In the genomic region with DNA sequence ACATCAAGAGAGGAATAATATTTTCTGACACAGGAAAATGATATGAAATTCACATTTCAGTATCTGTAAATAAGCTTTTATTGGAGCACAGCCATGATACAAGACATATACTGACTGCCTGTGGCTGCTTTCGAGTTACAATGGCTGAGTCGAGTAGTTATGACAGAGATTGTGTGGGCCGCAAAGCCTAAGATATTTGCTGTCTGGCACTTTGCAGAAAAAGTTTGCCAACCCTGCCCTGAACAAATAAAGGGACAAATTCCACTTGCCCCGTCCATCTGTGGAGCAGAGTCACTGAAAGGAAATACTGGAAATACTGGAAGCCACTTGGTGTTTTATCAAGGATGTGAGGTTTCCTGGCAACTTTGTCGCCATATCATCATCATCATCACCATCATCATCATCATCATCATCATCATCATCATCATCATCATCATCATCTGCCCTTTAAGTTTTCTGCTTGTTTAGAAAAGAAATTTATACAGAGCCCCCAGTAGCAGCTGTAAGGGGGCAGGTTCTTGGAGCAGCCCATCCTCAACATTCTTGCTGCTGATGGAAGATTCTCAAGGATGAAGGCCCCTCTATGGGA, we compare ENCODE assay signal across 27 cellular contexts.
DNase-seq lines count a peak whose midpoint lies in the region; ATAC-seq, FAIRE-seq and TF ChIP-seq lines count a peak whose summit lies in the region.
"Had no signal": no experiment of that assay in that cellular context is flagged by ENCODE, and none has a peak within 500 bp of the region (broad histone marks: within the 10 kb centered on the region; RNA-seq: fewer than 3 reads in every experiment).

No MANE protein-coding gene starts in this region.

- intact Hi-C loops in left ventricle myocardium inferior (cut with micrococcal nuclease) (loop anchor here (10.0 kb wide), 1 partner anchor 81 kb away; a partner anchor contains a TSS), HepG2 (cut with micrococcal nuclease; ENCODE audit: unreplicated experiment) (no loop called here), sciatic nerve (cut with DNase I) (no loop called here)

- H4K20me1 ChIP-seq in HepG2 (ENCODE audit: insufficient read depth, low read length) = peaks cover 74% of the 10 kb centered on the region

- H3K36me3 Mint-ChIP-seq in nephron progenitor cell (ENCODE audit: low read depth) = peaks cover 44% of the 10 kb centered on the region
- H3K36me3 Mint-ChIP-seq: stimulated activated effector memory CD8-positive, alpha-beta T cell treated with anti-CD3 and anti-CD28 coated beads, Interleukin-12 subunit alpha, Interleukin-12 subunit beta, amount 100 ng/mL, for 72 hours had no signal

- no peak overlapping the region for H3K27ac Mint-ChIP-seq in nephron progenitor cell
- H3K27ac Mint-ChIP-seq: stimulated activated effector memory CD8-positive, alpha-beta T cell treated with anti-CD3 and anti-CD28 coated beads, Interleukin-12 subunit alpha, Interleukin-12 subunit beta, amount 100 ng/mL, for 72 hours; T-helper 1 cell treated with Interleukin-12 subunit alpha and Interleukin-12 subunit beta and Interleukin-4 antibody, amounts not matched to agents 30 μg/mL and 1 μg/mL, for 36 hours had no signal

- H3K27me3 ChIP-seq in left ventricle myocardium inferior (ENCODE audit: low read depth) = no peaks in the 10 kb centered on the region
- no peaks in the 10 kb centered on the region for H3K27me3 ChIP-seq in right atrium auricular region
- H3K27me3 ChIP-seq in HepG2 (ENCODE audit: control insufficient read depth in 1 of 2, insufficient read depth in 2 of 2, low read length in 2 of 2) = no peaks in the 10 kb centered on the region
- H3K27me3 ChIP-seq: adrenal gland, BE2C, esophagus muscularis mucosa, SJSA1, tibial nerve had no signal

- no peak overlapping the region for H3K4me2 ChIP-seq in HepG2 (ENCODE audit: low read depth, low read length)
- H3K4me2 ChIP-seq: PC-9 had no signal

- POLR2A ChIA-PET in HepG2 (lab: Yijun Ruan, JAX) = no interaction called here

- H2AFZ ChIP-seq in HepG2 (ENCODE audit: low read length) = no peak overlapping the region
- H2AFZ ChIP-seq: PC-9 had no signal

- peaks cover 84% of the 10 kb centered on the region for H3K79me2 ChIP-seq in HepG2 (ENCODE audit: insufficient read depth, low read length)

- no peak for TF ChIP-seq POLR2A in HepG2 (IDR thresholded peaks at IDR 0.05; ENCODE audit: insufficient read depth in 1 of 2, low read depth in 2 of 2, low read length in 2 of 2)

- H3K4me1 ChIP-seq in left ventricle myocardium inferior (peaks cover 25% of the 10 kb centered on the region), right atrium auricular region (peaks cover 0 to 9% of the 10 kb centered on the region in 2 donors), HepG2 (ENCODE audit: insufficient read depth, low read length) (peaks cover 32% of the 10 kb centered on the region)
- H3K4me1 ChIP-seq: BE2C had no signal

- TF ChIP-seq CTCF in left ventricle myocardium inferior (IDR thresholded peaks at IDR 0.05; ENCODE audit: borderline replicate concordance) (no peak), right atrium auricular region (IDR thresholded peaks at IDR 0.05) (no peak), HepG2 (CRISPR knock-in tag; IDR thresholded peaks at IDR 0.05) (no peak), nephron progenitor cell (IDR thresholded peaks at IDR 0.05) (no peak)

- H3K9me3 ChIP-seq in left ventricle myocardium inferior (replicated peaks) (no peaks in the 10 kb centered on the region), right atrium auricular region (no peaks in the 10 kb centered on the region), HepG2 (ENCODE audit: low read length) (no peaks in the 10 kb centered on the region)
- H3K9me3 ChIP-seq: adrenal gland, BE2C, esophagus muscularis mucosa, SJSA1, tibial nerve had no signal

- no peak overlapping the region for H3K4me3 Mint-ChIP-seq in nephron progenitor cell
- H3K4me3 Mint-ChIP-seq: stimulated activated effector memory CD8-positive, alpha-beta T cell treated with anti-CD3 and anti-CD28 coated beads, Interleukin-12 subunit alpha, Interleukin-12 subunit beta, amount 100 ng/mL, for 72 hours; T-helper 1 cell treated with Interleukin-12 subunit alpha and Interleukin-12 subunit beta and Interleukin-4 antibody, amounts not matched to agents 30 μg/mL and 1 μg/mL, for 36 hours had no signal

- peak overlapping the region; percentile 31 for H3K27ac ChIP-seq in left ventricle myocardium inferior (replicated peaks)
- peak overlapping the region in 1 of 2 donors; percentile 14 for H3K27ac ChIP-seq in right atrium auricular region
- H3K27ac ChIP-seq in HepG2 (ENCODE audit: extremely low read length, insufficient read depth, low read length) = no peak overlapping the region
- H3K27ac ChIP-seq: esophagus muscularis mucosa, PC-9, SJSA1, VCaP had no signal

- peak; percentile 40 for FAIRE-seq in HepG2 (lab: Jason Lieb, UNC)
- FAIRE-seq: GM12892, H1 had no signal

- no peaks in the 10 kb centered on the region for H3K9me3 Mint-ChIP-seq in nephron progenitor cell
- H3K9me3 Mint-ChIP-seq: stimulated activated effector memory CD8-positive, alpha-beta T cell treated with anti-CD3 and anti-CD28 coated beads, Interleukin-12 subunit alpha, Interleukin-12 subunit beta, amount 100 ng/mL, for 72 hours; T-helper 1 cell treated with Interleukin-12 subunit alpha and Interleukin-12 subunit beta and Interleukin-4 antibody, amounts not matched to agents 30 μg/mL and 1 μg/mL, for 36 hours had no signal

- peaks cover 7% of the 10 kb centered on the region for H3K36me3 ChIP-seq in left ventricle myocardium inferior
- H3K36me3 ChIP-seq in right atrium auricular region = no peaks in the 10 kb centered on the region
- H3K36me3 ChIP-seq in HepG2 (replicated peaks in 1 of 2; ENCODE audit: control insufficient read depth in 1 of 2, insufficient read depth in 2 of 2, low read length in 2 of 2) = peaks cover 8 to 24% of the 10 kb centered on the region in 2 experiments; a peak in 3 of 5 replicates
- H3K36me3 ChIP-seq: adrenal gland, BE2C, esophagus muscularis mucosa, tibial nerve had no signal

- peaks cover 6% of the 10 kb centered on the region for H3K27me3 Mint-ChIP-seq in nephron progenitor cell (ENCODE audit: low read depth, poor library complexity)

- H3K4me1 Mint-ChIP-seq in nephron progenitor cell = peaks cover 58% of the 10 kb centered on the region
- H3K4me1 Mint-ChIP-seq: stimulated activated effector memory CD8-positive, alpha-beta T cell treated with anti-CD3 and anti-CD28 coated beads, Interleukin-12 subunit alpha, Interleukin-12 subunit beta, amount 100 ng/mL, for 72 hours had no signal

- CTCF ChIA-PET in HepG2 (lab: Yijun Ruan, JAX; ENCODE audit: low intra/inter-chr PET ratio, low total read pairs) = no interaction called here

- WGBS in HepG2 (ENCODE audit: low lambda C conversion rate) = 51% methylated on average over 5 of the region's 5 CpGs

- no peak for TF ChIP-seq RAD21 in HepG2 (CRISPR knock-in tag; IDR thresholded peaks at IDR 0.05)

- H3K4me3 ChIP-seq in left ventricle myocardium inferior (no peak overlapping the region), right atrium auricular region (no peak overlapping the region), HepG2 (replicated peaks in 1 of 3; ENCODE audit: insufficient read depth in 1 of 3, low read depth in 2 of 3, low read length in 3 of 3) (no peak overlapping the region)
- H3K4me3 ChIP-seq: adrenal gland, esophagus muscularis mucosa, PC-9, SJSA1, tibial nerve had no signal

- no TSS peak for BruUV-seq in HepG2 (replicated peaks; lab: Mats Ljungman, UMichigan)

- in situ Hi-C loops in HepG2 (cut with HindIII; ENCODE audit: extremely low pct_ligation_motif_present, low pct_unique_long_range_greater_than_20kb) = no loop called here

- H3K9ac ChIP-seq in HepG2 (ENCODE audit: insufficient read depth, low read depth, low read length) = no peak overlapping the region

- DNase-seq in left ventricle myocardium inferior (no peak), right atrium auricular region (ENCODE audit: low spot score) (no peak), HepG2 (ENCODE audit: low spot score) (peak; percentile 52), sciatic nerve (ENCODE audit: low spot score) (no peak), midbrain (lab: John Stamatoyannopoulos, UW) (no peak), nephron progenitor cell (no peak), NCI-H2171 (lab: John Stamatoyannopoulos, UW) (no peak)
- DNase-seq in activated CD8-positive, alpha-beta memory T cell treated with anti-CD3 and anti-CD28 coated beads, Interleukin-2, amount 50 U/mL, for 4 hours = no peak
- DNase-seq: activated effector memory CD4-positive, alpha-beta T cell treated with anti-CD3 and anti-CD28 coated beads, Interleukin-2, amount 50 U/mL, for 16 hours; adrenal gland; BE2C; caudate nucleus; COR-L47; DND-41; effector memory CD4-positive, alpha-beta T cell; KBM-7; NCI-H1694 treated with DMSO at 0.1 percent for 48 hours; NCI-H2227 treated with DMSO at 0.1 percent for 48 hours; PC-9 had no signal

- TF ChIP-seq EP300 in HepG2 (IDR thresholded peaks at IDR 0.05; ENCODE audit: low read depth in 2 of 2, low read length in 2 of 2) (no peak), HepG2 (CRISPR knock-in tag; IDR thresholded peaks at IDR 0.05; ENCODE audit: borderline replicate concordance) (no peak)

- peak; percentile 84 for ATAC-seq in HepG2
- peak; percentile 52 for ATAC-seq in sciatic nerve
- ATAC-seq: stimulated activated effector memory CD8-positive, alpha-beta T cell treated with anti-CD3 and anti-CD28 coated beads, Interleukin-12 subunit alpha, Interleukin-12 subunit beta, amount 100 ng/mL, for 72 hours had no signal

TF ChIP-seq in HepG2, 621 proteins besides CTCF, POLR2A, EP300 and RAD21 (continues in another document):
- TF ChIP-seq BCL6 (CRISPR knock-in tag; IDR thresholded peaks at IDR 0.05) = peak; percentile 57
- no peak for TF ChIP-seq SP5 (CRISPR knock-in tag; IDR thresholded peaks at IDR 0.05; ENCODE audit: borderline replicate concordance, low read depth)
- TF ChIP-seq, protein P1, sequence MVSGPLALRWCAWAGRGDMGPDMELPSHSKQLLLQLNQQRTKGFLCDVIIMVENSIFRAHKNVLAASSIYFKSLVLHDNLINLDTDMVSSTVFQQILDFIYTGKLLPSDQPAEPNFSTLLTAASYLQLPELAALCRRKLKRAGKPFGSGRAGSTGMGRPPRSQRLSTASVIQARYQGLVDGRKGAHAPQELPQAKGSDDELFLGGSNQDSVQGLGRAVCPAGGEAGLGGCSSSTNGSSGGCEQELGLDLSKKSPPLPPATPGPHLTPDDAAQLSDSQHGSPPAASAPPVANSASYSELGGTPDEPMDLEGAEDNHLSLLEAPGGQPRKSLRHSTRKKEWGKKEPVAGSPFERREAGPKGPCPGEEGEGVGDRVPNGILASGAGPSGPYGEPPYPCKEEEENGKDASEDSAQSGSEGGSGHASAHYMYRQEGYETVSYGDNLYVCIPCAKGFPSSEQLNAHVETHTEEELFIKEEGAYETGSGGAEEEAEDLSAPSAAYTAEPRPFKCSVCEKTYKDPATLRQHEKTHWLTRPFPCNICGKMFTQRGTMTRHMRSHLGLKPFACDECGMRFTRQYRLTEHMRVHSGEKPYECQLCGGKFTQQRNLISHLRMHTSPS (CRISPR knock-in tag; IDR thresholded peaks at IDR 0.05; ENCODE audit: low read depth) = 0 out of 2 replicates have a peak, but pooled peaks have one; percentile 23
